In the genomic region with DNA sequence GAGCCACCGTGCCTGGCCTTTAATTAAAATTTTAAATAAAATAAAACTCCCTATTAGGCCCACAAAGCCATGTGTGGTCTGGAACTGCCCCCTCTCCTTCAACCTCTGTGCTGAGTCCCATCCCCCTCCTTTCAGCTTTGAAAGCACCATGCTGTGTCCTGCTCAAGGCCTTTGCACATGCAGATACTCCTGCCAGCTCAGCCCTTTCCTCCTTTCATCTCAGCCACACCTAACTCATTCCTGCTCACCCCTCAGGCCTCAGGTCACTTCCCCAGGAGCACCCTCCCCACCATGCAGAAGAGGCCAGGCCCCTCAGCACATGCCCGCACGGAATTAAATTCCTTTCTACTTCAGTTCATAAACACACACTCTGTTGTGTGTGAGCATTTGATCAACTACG, we compare ENCODE assay signal across 14 cellular contexts. TPM values are rescaled to one million over a fixed set of nuclear protein-coding genes. Genes with fewer than 3 reads are reported as not detected.
A peak's percentile ranks its signal among the peaks of the same experiment; 100 is the strongest.
DNase-seq lines count a peak whose midpoint lies in the region; ATAC-seq and TF ChIP-seq lines count a peak whose summit lies in the region.
"Had no signal": no experiment of that assay in that cellular context is flagged by ENCODE, and none has a peak within 500 bp of the region (broad histone marks: within the 10 kb centered on the region; RNA-seq: fewer than 3 reads in every experiment).

No MANE protein-coding gene starts in this region.

- no peak for TF ChIP-seq EP300 in tibial nerve (IDR thresholded peaks at IDR 0.05)

- 44 to 59% methylated on average over 4 of the region's 4 CpGs for WGBS in tibial nerve, 2 donors

- H3K27me3 ChIP-seq in tibial nerve: no peaks in the 10 kb centered on the region

- peak overlapping the region; percentile 80 for H3K27ac Mint-ChIP-seq in stimulated activated naive CD8-positive, alpha-beta T cell treated with anti-CD3 and anti-CD28 coated beads, Interleukin-15, Interleukin-2, amounts not matched to agents 100 ng/mL and 50 ng/mL, for 24 hours
- H3K27ac Mint-ChIP-seq in stimulated activated naive CD8-positive, alpha-beta T cell treated with anti-CD3 and anti-CD28 coated beads, Interleukin-15, amount 100 ng/mL, for 72 hours: peak overlapping the region in 1 of 2 donors; percentile 22
- peak overlapping the region; percentile 71 for H3K27ac Mint-ChIP-seq in activated naive CD8-positive, alpha-beta T cell treated with anti-CD3 and anti-CD28 coated beads for 36 hours

- no peaks in the 10 kb centered on the region for H3K9me3 Mint-ChIP-seq in stimulated activated naive CD8-positive, alpha-beta T cell treated with anti-CD3 and anti-CD28 coated beads, Interleukin-15, Interleukin-2, amounts not matched to agents 100 ng/mL and 50 ng/mL, for 24 hours
- no peaks in the 10 kb centered on the region for H3K9me3 Mint-ChIP-seq in stimulated activated naive CD8-positive, alpha-beta T cell treated with anti-CD3 and anti-CD28 coated beads, Interleukin-15, amount 100 ng/mL, for 72 hours
- H3K9me3 Mint-ChIP-seq in activated naive CD8-positive, alpha-beta T cell treated with anti-CD3 and anti-CD28 coated beads for 36 hours: no peaks in the 10 kb centered on the region

- DNase-seq in stimulated activated naive CD8-positive, alpha-beta T cell treated with anti-CD3 and anti-CD28 coated beads, Interleukin-15, amount 100 ng/mL, for 72 hours: no peak
- DNase-seq in activated naive CD8-positive, alpha-beta T cell treated with anti-CD3 and anti-CD28 coated beads for 36 hours: no peak
- DNase-seq in left kidney (ENCODE audit: low read depth, low spot score) (peak; percentile 42), NCI-H226 (no peak), NCI-H1105 treated with DMSO at 0.1 percent for 48 hours (lab: John Stamatoyannopoulos, UW) (no peak), tibial nerve (ENCODE audit: low spot score in 2 of 2) (no peak)
- DNase-seq: GM23248; left ventricle myocardium superior; NCI-H1417; NCI-H774; Right ventricle myocardium superior; stimulated activated CD4-positive, alpha-beta T cell treated with anti-CD3 and anti-CD28 coated beads, Interleukin-1b, Interleukin-23, amount 100 ng/mL, for 48 hours had no signal

- TF ChIP-seq POLR2A in tibial nerve (IDR thresholded peaks at IDR 0.05): no peak

- peaks cover 0 to 41% (median 0%) of the 10 kb centered on the region in 3 donors for H3K36me3 ChIP-seq in tibial nerve

- peaks cover 4% of the 10 kb centered on the region for H3K36me3 Mint-ChIP-seq in stimulated activated naive CD8-positive, alpha-beta T cell treated with anti-CD3 and anti-CD28 coated beads, Interleukin-15, Interleukin-2, amounts not matched to agents 100 ng/mL and 50 ng/mL, for 24 hours (ENCODE audit: low read depth)
- H3K36me3 Mint-ChIP-seq in activated naive CD8-positive, alpha-beta T cell treated with anti-CD3 and anti-CD28 coated beads for 36 hours: peaks cover 7% of the 10 kb centered on the region

- H3K9me3 ChIP-seq in tibial nerve: no peaks in the 10 kb centered on the region

- no peak for ATAC-seq in stimulated activated naive CD8-positive, alpha-beta T cell treated with anti-CD3 and anti-CD28 coated beads, Interleukin-15, amount 100 ng/mL, for 72 hours
- ATAC-seq in HG03439 (IDR thresholded peaks at IDR 0.05; ENCODE audit: unreplicated experiment): no peak
- ATAC-seq: left ventricle myocardium superior had no signal

- H3K27me3 Mint-ChIP-seq in stimulated activated naive CD8-positive, alpha-beta T cell treated with anti-CD3 and anti-CD28 coated beads, Interleukin-15, Interleukin-2, amounts not matched to agents 100 ng/mL and 50 ng/mL, for 24 hours: no peaks in the 10 kb centered on the region
- H3K27me3 Mint-ChIP-seq in stimulated activated naive CD8-positive, alpha-beta T cell treated with anti-CD3 and anti-CD28 coated beads, Interleukin-15, amount 100 ng/mL, for 72 hours: no peaks in the 10 kb centered on the region
- H3K27me3 Mint-ChIP-seq in activated naive CD8-positive, alpha-beta T cell treated with anti-CD3 and anti-CD28 coated beads for 36 hours: no peaks in the 10 kb centered on the region

- no peak overlapping the region for H3K4me3 Mint-ChIP-seq in stimulated activated naive CD8-positive, alpha-beta T cell treated with anti-CD3 and anti-CD28 coated beads, Interleukin-15, Interleukin-2, amounts not matched to agents 100 ng/mL and 50 ng/mL, for 24 hours
- peak overlapping the region in 1 of 2 donors; percentile 1 for H3K4me3 Mint-ChIP-seq in stimulated activated naive CD8-positive, alpha-beta T cell treated with anti-CD3 and anti-CD28 coated beads, Interleukin-15, amount 100 ng/mL, for 72 hours
- H3K4me3 Mint-ChIP-seq in activated naive CD8-positive, alpha-beta T cell treated with anti-CD3 and anti-CD28 coated beads for 36 hours: no peak overlapping the region

- H3K4me1 ChIP-seq in tibial nerve: peaks cover 2 to 37% (median 25%) of the 10 kb centered on the region in 4 donors

- TF ChIP-seq CTCF in tibial nerve (IDR thresholded peaks at IDR 0.05): no peak

- peak overlapping the region in 1 of 4 donors; percentile 34 for H3K27ac ChIP-seq in tibial nerve
- H3K27ac ChIP-seq: GM23248 had no signal

- peaks cover 64% of the 10 kb centered on the region for H3K4me1 Mint-ChIP-seq in stimulated activated naive CD8-positive, alpha-beta T cell treated with anti-CD3 and anti-CD28 coated beads, Interleukin-15, Interleukin-2, amounts not matched to agents 100 ng/mL and 50 ng/mL, for 24 hours (ENCODE audit: low read depth)
- H3K4me1 Mint-ChIP-seq in stimulated activated naive CD8-positive, alpha-beta T cell treated with anti-CD3 and anti-CD28 coated beads, Interleukin-15, amount 100 ng/mL, for 72 hours: peaks cover 67% of the 10 kb centered on the region
- H3K4me1 Mint-ChIP-seq in activated naive CD8-positive, alpha-beta T cell treated with anti-CD3 and anti-CD28 coated beads for 36 hours: peaks cover 44% of the 10 kb centered on the region

- no peak overlapping the region for H3K4me3 ChIP-seq in tibial nerve
- H3K4me3 ChIP-seq: GM23248 had no signal

RNA-seq across cellular contexts. Expression of gene ATRIP, which starts 28.1 kb away (rescaled TPM):
- 10 to 100 TPM; 17.3 to 17.9 TPM for total RNA-seq in activated naive CD8-positive, alpha-beta T cell treated with anti-CD3 and anti-CD28 coated beads for 36 hours
- 10 to 100 TPM in 2 of 4 donors, 1 to 10 TPM in 2; 7.5 to 10.5 (median 9.3) TPM for total RNA-seq in tibial nerve

RNA-seq across cellular contexts. Expression of gene SHISA5, which starts 29.4 kb away (rescaled TPM):
- 10 to 100 TPM; 68.8 to 73.5 TPM for total RNA-seq in activated naive CD8-positive, alpha-beta T cell treated with anti-CD3 and anti-CD28 coated beads for 36 hours
- 100 to 1,000 TPM in 2 of 4 donors, 10 to 100 TPM in 2; 78.4 to 145 (median 93.9) TPM for total RNA-seq in tibial nerve

RNA-seq across cellular contexts. Expression of gene TMA7, which starts 34.6 kb away (rescaled TPM):
- 100 to 1,000 TPM; 398 to 421 TPM for total RNA-seq in activated naive CD8-positive, alpha-beta T cell treated with anti-CD3 and anti-CD28 coated beads for 36 hours
- total RNA-seq in tibial nerve: 100 to 1,000 TPM; 212 to 380 (median 291) TPM

RNA-seq across cellular contexts. Expression of gene CCDC51, which starts 34.7 kb away (rescaled TPM):
- total RNA-seq in activated naive CD8-positive, alpha-beta T cell treated with anti-CD3 and anti-CD28 coated beads for 36 hours: 10 to 100 TPM; 28.2 to 29.5 TPM
- 10 to 100 TPM; 23.4 to 33.3 (median 29.2) TPM for total RNA-seq in tibial nerve

RNA-seq across cellular contexts. Expression of gene PLXNB1, which starts 44.7 kb away (rescaled TPM):
- total RNA-seq in activated naive CD8-positive, alpha-beta T cell treated with anti-CD3 and anti-CD28 coated beads for 36 hours: 1 to 10 TPM; 1.6 to 2.4 TPM
- total RNA-seq in tibial nerve: 100 to 1,000 TPM; 216 to 379 (median 339) TPM
